16 cellular contexts compared by ENCODE assay signal in genomic region chr16:60991886-60992285, GRCh38.
DNase-seq lines count a peak whose midpoint lies in the region; FAIRE-seq and TF ChIP-seq lines count a peak whose summit lies in the region.
"Had no signal": no experiment of that assay in that cellular context is flagged by ENCODE, and none has a peak within 500 bp of the region (broad histone marks: within the 10 kb centered on the region; RNA-seq: fewer than 3 reads in every experiment).

No MANE protein-coding gene starts in this region.

- H3K4me3 ChIP-seq in A673 (ENCODE audit: low read depth, low read length, poor library complexity, severe bottlenecking) = no peak overlapping the region
- no peak overlapping the region for H3K4me3 ChIP-seq in H1 (ENCODE audit: extremely low read depth in 1 of 4, insufficient read depth in 2 of 4, low read depth in 3 of 4, low read length in 4 of 4)
- no peak overlapping the region for H3K4me3 ChIP-seq in neural progenitor cell
- H3K4me3 ChIP-seq: BLaER1, K562 had no signal

- H2AK5ac ChIP-seq in H9 (ENCODE audit: insufficient read length, low read length) = no peak overlapping the region
- no peak overlapping the region for H2AK5ac ChIP-seq in H1 (ENCODE audit: low read depth, low read length)

- H3K9me3 ChIP-seq in A673 (ENCODE audit: low read depth, low read length, poor library complexity, severe bottlenecking) (no peaks in the 10 kb centered on the region), H9 (ENCODE audit: control insufficient read depth, low read depth, low read length) (no peaks in the 10 kb centered on the region), H1 (ENCODE audit: insufficient read depth in 2 of 2, low read depth in 1 of 2, low read length in 1 of 2) (no peaks in the 10 kb centered on the region), neural progenitor cell (ENCODE audit: low read depth) (no peaks in the 10 kb centered on the region)
- H3K9me3 ChIP-seq: BLaER1 had no signal

- no peak overlapping the region for H3T11ph ChIP-seq in H9 (ENCODE audit: low read length)

- CTCF ChIA-PET in A673 (lab: Charles Lee) = no interaction called here
- CTCF ChIA-PET in H1 (lab: Charles Lee; ENCODE audit: partially characterized antibody) = interaction anchor here (0.6 to 1.1 kb wide), 2 partner anchors 16 to 57 kb away, joined by 3 read pairs; no protein-coding TSS in a partner anchor

- H3K23ac ChIP-seq in H9 (ENCODE audit: insufficient read length, low read depth, low read length) (no peak overlapping the region), H1 (ENCODE audit: insufficient read length) (no peak overlapping the region)

- H3K4me3 Mint-ChIP-seq in H9 (no peak overlapping the region), neural progenitor cell (no peak overlapping the region), HFFc6 (no peak overlapping the region)
- H3K4me3 Mint-ChIP-seq: CD4-positive, CD25-positive, alpha-beta regulatory T cell had no signal

- H3K27ac ChIP-seq in A673 (ENCODE audit: low read depth, low read length, poor library complexity, severe bottlenecking) (no peak overlapping the region), H9 (ENCODE audit: insufficient read length, low read depth, low read length) (no peak overlapping the region), H1 (ENCODE audit: low read depth, low read length) (no peak overlapping the region), neural progenitor cell (no peak overlapping the region)
- H3K27ac ChIP-seq: BLaER1 had no signal

- H3K23me2 ChIP-seq in H9 (ENCODE audit: insufficient read length, low read depth, low read length, poor library complexity, severe bottlenecking) (no peaks in the 10 kb centered on the region), H1 (ENCODE audit: low read depth, low read length) (no peaks in the 10 kb centered on the region)

- H2BK5ac ChIP-seq in H9 (ENCODE audit: insufficient read length, low read length) = no peak overlapping the region
- H2BK5ac ChIP-seq in H1 (ENCODE audit: low read depth, low read length) = no peak overlapping the region

- TF ChIP-seq POLR2A in H1 (IDR thresholded peaks at IDR 0.05; ENCODE audit: control extremely low read depth in 1 of 2, low read depth in 2 of 2, low read length in 2 of 2) = no peak

- POLR2A ChIA-PET in A673 (lab: Charles Lee; ENCODE audit: low non-redundant PET) = no interaction called here
- POLR2A ChIA-PET in H1 (lab: Charles Lee; ENCODE audit: partially characterized antibody) = no interaction called here

- no peak overlapping the region for H2BK20ac ChIP-seq in H9 (ENCODE audit: low read depth, low read length, poor library complexity, severe bottlenecking)
- H2BK20ac ChIP-seq in H1 (ENCODE audit: low read length) = no peak overlapping the region

- TF ChIP-seq RAD21 in H1 (IDR thresholded peaks at IDR 0.05 in 1 of 2, conservative IDR thresholded peaks at IDR 0.05 in 1 of 2; ENCODE audit: low read depth in 2 of 2, low read length in 2 of 2) = peak; percentile 63 to 67

- H2BK15ac ChIP-seq in H9 (ENCODE audit: low read depth, low read length) (no peak overlapping the region), H1 (ENCODE audit: low read length) (no peak overlapping the region)

- peak; percentile 46 for TF ChIP-seq CTCF in A673 (conservative IDR thresholded peaks at IDR 0.05; ENCODE audit: low read depth, low read length)
- TF ChIP-seq CTCF in H9 (conservative IDR thresholded peaks at IDR 0.05) = peak; percentile 33; the same call in 2 of the 3 replicates
- peak in 2 of 3 experiments; percentile 19 to 49; a peak in 2 of 4 replicates for TF ChIP-seq CTCF in H1 (IDR thresholded peaks at IDR 0.05; ENCODE audit: control extremely low read depth in 1 of 3, insufficient read depth in 1 of 3, low read depth in 1 of 3, low read length in 3 of 3)
- TF ChIP-seq CTCF in neural progenitor cell (IDR thresholded peaks at IDR 0.05) = peak; percentile 24
- TF ChIP-seq CTCF in HFFc6 (IDR thresholded peaks at IDR 0.05) = no peak

- no peaks in the 10 kb centered on the region for H3F3A ChIP-seq in neural progenitor cell (ENCODE audit: low read depth)

- no peak overlapping the region for H3K14ac ChIP-seq in H9 (ENCODE audit: insufficient read depth, low read length)
- no peak overlapping the region for H3K14ac ChIP-seq in H1 (ENCODE audit: insufficient read length)

- H4K8ac ChIP-seq in H9 (replicated peaks; ENCODE audit: insufficient read length, low read depth, low read length) = no peak overlapping the region
- no peak overlapping the region for H4K8ac ChIP-seq in H1 (ENCODE audit: extremely low read depth, insufficient read depth, low read length)

- H3K4me2 ChIP-seq in H9 (ENCODE audit: insufficient read depth, insufficient read length, low read length) = no peak overlapping the region
- H3K4me2 ChIP-seq in H1 (ENCODE audit: insufficient read depth in 1 of 2, low read depth in 2 of 2, low read length in 2 of 2) = no peak overlapping the region
- H3K4me2 ChIP-seq in neural progenitor cell = no peak overlapping the region
- H3K4me2 ChIP-seq: BLaER1 had no signal

- H4K20me1 ChIP-seq in H9 (ENCODE audit: control insufficient read depth, insufficient read depth, insufficient read length) (no peaks in the 10 kb centered on the region), H1 (replicated peaks in 1 of 2; ENCODE audit: control insufficient read depth in 1 of 2, insufficient read depth in 2 of 2, low read length in 2 of 2) (no peaks in the 10 kb centered on the region), neural progenitor cell (ENCODE audit: low read depth) (no peaks in the 10 kb centered on the region)
- H4K20me1 ChIP-seq: BLaER1 had no signal

- 0 out of 7 replicates have a peak overlapping the region, but pooled peaks of 1 of the 3 experiments have one; percentile 74 for H3K27ac Mint-ChIP-seq in H9
- H3K27ac Mint-ChIP-seq in neural progenitor cell = no peak overlapping the region
- H3K27ac Mint-ChIP-seq in HFFc6 = no peak overlapping the region
- H3K27ac Mint-ChIP-seq: CD4-positive, CD25-positive, alpha-beta regulatory T cell had no signal

- BruUV-seq in A673 (replicated peaks; lab: Mats Ljungman, UMichigan) = no TSS peak

- no peak overlapping the region for H4K91ac ChIP-seq in H9 (ENCODE audit: insufficient read length, low read depth, low read length)
- no peak overlapping the region for H4K91ac ChIP-seq in H1 (replicated peaks; ENCODE audit: insufficient read length, low read length)

- H3K9me3 Mint-ChIP-seq in H9 (no peaks in the 10 kb centered on the region), neural progenitor cell (no peaks in the 10 kb centered on the region), HFFc6 (peaks cover 24% of the 10 kb centered on the region)

- H2AFZ ChIP-seq in H9 (ENCODE audit: low read length) (no peak overlapping the region), H1 (ENCODE audit: low read length) (no peak overlapping the region), neural progenitor cell (replicated peaks) (no peak overlapping the region)

- DNase-seq in A673 (ENCODE audit: low spot score) (peak; percentile 22), H9 (no peak), H1 (ENCODE audit: low read depth in 1 of 2, low spot score in 2 of 2) (no peak), neural progenitor cell (ENCODE audit: low spot score) (no peak), HFFc6 (no peak), activated T-cell treated with anti-CD3 and anti-CD28 coated beads for 4 hours (no peak), NCI-H1417 (lab: John Stamatoyannopoulos, UW) (no peak)
- DNase-seq: AML-193; CD4-positive, CD25-positive, alpha-beta regulatory T cell; DMS 273 treated with DMSO at 0.1 percent for 48 hours; DMS79 treated with DMSO at 0.1 percent for 48 hours; EL had no signal

- peaks cover 0 to 2% (median 0%) of the 10 kb centered on the region in 3 experiments; a peak in 1 of 7 replicates for H3K36me3 Mint-ChIP-seq in H9 (ENCODE audit: insufficient read depth in 1 of 3, low read depth in 3 of 3)
- no peaks in the 10 kb centered on the region for H3K36me3 Mint-ChIP-seq in neural progenitor cell
- no peaks in the 10 kb centered on the region for H3K36me3 Mint-ChIP-seq in HFFc6 (ENCODE audit: low read depth)
- H3K36me3 Mint-ChIP-seq: CD4-positive, CD25-positive, alpha-beta regulatory T cell had no signal

- H3K4me1 Mint-ChIP-seq in H9 = peaks cover 0 to 2% of the 10 kb centered on the region in 2 experiments; a peak in 1 of 4 replicates
- no peaks in the 10 kb centered on the region for H3K4me1 Mint-ChIP-seq in neural progenitor cell
- no peaks in the 10 kb centered on the region for H3K4me1 Mint-ChIP-seq in HFFc6 (ENCODE audit: low read depth)
- H3K4me1 Mint-ChIP-seq: CD4-positive, CD25-positive, alpha-beta regulatory T cell had no signal

- no peak overlapping the region for H2BK120ac ChIP-seq in H9 (ENCODE audit: low read depth, low read length, poor library complexity, severe bottlenecking)
- H2BK120ac ChIP-seq in H1 (replicated peaks; ENCODE audit: low read depth, low read length) = no peak overlapping the region

- intact Hi-C loops in A673 (cut with micrococcal nuclease; ENCODE audit: unreplicated experiment) = no loop called here

- H2BK12ac ChIP-seq in H9 (ENCODE audit: insufficient read length, low read depth, low read length) (no peak overlapping the region), H1 (ENCODE audit: low read depth, low read length) (no peak overlapping the region)

- H3K4me1 ChIP-seq in A673 (ENCODE audit: insufficient read depth, low read length, poor library complexity, severe bottlenecking) = peaks cover 7% of the 10 kb centered on the region
- H3K4me1 ChIP-seq in H9 (ENCODE audit: insufficient read depth, low read length) = no peaks in the 10 kb centered on the region
- no peaks in the 10 kb centered on the region for H3K4me1 ChIP-seq in H1 (replicated peaks in 1 of 4; ENCODE audit: control insufficient read depth in 3 of 4, insufficient read depth in 4 of 4, low read length in 3 of 4)
- H3K4me1 ChIP-seq in neural progenitor cell = no peaks in the 10 kb centered on the region
- H3K4me1 ChIP-seq: BLaER1 had no signal

- no peaks in the 10 kb centered on the region for H3K27me3 Mint-ChIP-seq in H9 (ENCODE audit: low read depth)
- H3K27me3 Mint-ChIP-seq in neural progenitor cell (ENCODE audit: insufficient read depth, low read depth) = no peaks in the 10 kb centered on the region
- H3K27me3 Mint-ChIP-seq in HFFc6 (ENCODE audit: insufficient read depth) = no peaks in the 10 kb centered on the region
- H3K27me3 Mint-ChIP-seq: CD4-positive, CD25-positive, alpha-beta regulatory T cell had no signal

- H3K56ac ChIP-seq in H9 (ENCODE audit: insufficient read length, low read depth, low read length) (no peak overlapping the region), H1 (replicated peaks; ENCODE audit: insufficient read length, low read depth, low read length) (no peak overlapping the region)

- H3K4ac ChIP-seq in H9 (ENCODE audit: low read depth, low read length) (no peak overlapping the region), H1 (replicated peaks; ENCODE audit: insufficient read length, low read depth, low read length) (no peak overlapping the region)

- no peaks in the 10 kb centered on the region for H3K79me1 ChIP-seq in H9 (ENCODE audit: insufficient read depth, low read depth, low read length, poor library complexity, severe bottlenecking)
- H3K79me1 ChIP-seq in H1 (ENCODE audit: low read depth, low read length) = no peaks in the 10 kb centered on the region

- H3K27me3 ChIP-seq in A673 (replicated peaks; ENCODE audit: insufficient read depth, low read depth, low read length, poor library complexity) (peaks cover 5% of the 10 kb centered on the region), H9 (ENCODE audit: insufficient read depth, low read length) (no peaks in the 10 kb centered on the region), H1 (replicated peaks in 1 of 4; ENCODE audit: control insufficient read depth in 3 of 4, extremely low read depth in 1 of 4, insufficient read depth in 3 of 4, low read length in 3 of 4) (no peaks in the 10 kb centered on the region), neural progenitor cell (no peaks in the 10 kb centered on the region)
- H3K27me3 ChIP-seq: BLaER1 had no signal

- H3K18ac ChIP-seq in H9 (ENCODE audit: insufficient read length, low read depth, low read length) (no peak overlapping the region), H1 (ENCODE audit: extremely low read depth, low read length) (no peak overlapping the region)

- H3K79me2 ChIP-seq in H9 (ENCODE audit: insufficient read depth, low read length) = no peaks in the 10 kb centered on the region
- no peaks in the 10 kb centered on the region for H3K79me2 ChIP-seq in H1 (ENCODE audit: control insufficient read depth in 1 of 2, insufficient read depth in 2 of 2, low read length in 2 of 2)
- no peaks in the 10 kb centered on the region for H3K79me2 ChIP-seq in neural progenitor cell (ENCODE audit: low read depth)

- TF ChIP-seq EP300 in H1 (IDR thresholded peaks at IDR 0.05; ENCODE audit: borderline replicate concordance in 1 of 2, low read depth in 2 of 2, low read length in 2 of 2) = no peak

- H4K5ac ChIP-seq in H9 (ENCODE audit: insufficient read length, low read depth, low read length) = no peak overlapping the region
- no peak overlapping the region for H4K5ac ChIP-seq in H1 (ENCODE audit: insufficient read length, low read depth, low read length)

- no peak for FAIRE-seq in H1 (lab: Jason Lieb, UNC)
- FAIRE-seq: G401.6, GM12891, K562 had no signal

- H3K36me3 ChIP-seq in A673 (ENCODE audit: insufficient read depth, low read length, poor library complexity, severe bottlenecking) (no peaks in the 10 kb centered on the region), H1 (ENCODE audit: control insufficient read depth in 2 of 4, insufficient read depth in 4 of 4, low read length in 3 of 4) (no peaks in the 10 kb centered on the region), neural progenitor cell (no peaks in the 10 kb centered on the region)
- H3K36me3 ChIP-seq: BLaER1 had no signal

- H3K9ac ChIP-seq in H9 (ENCODE audit: extremely low read depth, insufficient read length, low read length) (no peak overlapping the region), H1 (replicated peaks in 1 of 4; ENCODE audit: extremely low read depth in 1 of 4, low read depth in 3 of 4, low read length in 3 of 4) (no peak overlapping the region), neural progenitor cell (no peak overlapping the region)
- H3K9ac ChIP-seq: BLaER1 had no signal
